In the genomic region with DNA sequence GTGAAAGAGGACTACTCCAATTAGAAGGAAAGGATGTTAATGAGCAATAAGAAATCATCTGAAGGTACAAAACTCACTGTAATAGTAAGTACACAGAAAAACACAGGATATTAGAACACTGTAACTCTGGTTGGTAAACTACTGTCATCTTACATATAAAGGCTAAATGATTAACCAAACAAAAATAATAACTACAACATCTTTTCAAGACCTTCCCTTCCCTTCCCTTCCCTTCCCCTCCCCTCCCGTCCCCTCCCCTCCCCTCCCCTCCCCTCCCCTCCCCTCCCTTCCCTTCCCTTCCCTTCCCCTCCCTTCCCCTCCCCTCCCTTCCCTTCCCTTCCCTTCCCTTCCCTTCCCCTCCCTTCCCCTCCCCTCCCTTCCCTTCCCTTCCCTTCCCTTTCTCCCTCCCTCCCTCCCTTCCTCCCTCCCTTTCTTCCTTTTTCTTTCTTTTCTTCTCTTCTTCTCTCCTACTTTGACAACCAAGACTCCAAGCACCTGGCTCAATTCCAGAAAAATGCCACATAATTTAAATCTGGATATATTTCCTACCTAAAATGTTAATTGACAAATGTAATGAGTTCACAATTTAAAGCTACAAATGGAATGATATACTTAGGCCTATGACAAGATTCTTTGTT, we compare ENCODE assay signal across 12 cellular contexts. TPM values are rescaled to one million over a fixed set of nuclear protein-coding genes. Genes with fewer than 3 reads are reported as not detected.
"Had no signal": no experiment of that assay in that cellular context is flagged by ENCODE, and none has a peak within 500 bp of the region (broad histone marks: within the 10 kb centered on the region; RNA-seq: fewer than 3 reads in every experiment).

No MANE protein-coding gene starts in this region.

RNA-seq across cellular contexts. Expression of a gene that starts 38.7 kb away (rescaled TPM):
- total RNA-seq: activated B cell treated with CpG ODN at 0.5 μM for 24 hours; activated CD4-positive, alpha-beta memory T cell treated with anti-CD3 and anti-CD28 coated beads for 36 hours; activated CD4-positive, alpha-beta memory T cell treated with anti-CD3 and anti-CD28 coated beads, Interleukin-2, amount 10 ng/mL, durations not matched to agents 7 days and 5 days; activated CD4-positive, alpha-beta T cell treated with anti-CD3 and anti-CD28 coated beads for 36 hours; activated CD4-positive, alpha-beta T cell treated with anti-CD3 and anti-CD28 coated beads, Interleukin-2, amount 10 ng/mL, durations not matched to agents 24 days and 14 days; activated CD4-positive, alpha-beta T cell treated with anti-CD3 and anti-CD28 coated beads, Interleukin-2, amount 10 ng/mL, durations not matched to agents 7 days and 5 days; activated CD8-positive, alpha-beta memory T cell treated with anti-CD3 and anti-CD28 coated beads for 36 hours; activated CD8-positive, alpha-beta memory T cell treated with anti-CD3 and anti-CD28 coated beads, Interleukin-2, amount 10 ng/mL, durations not matched to agents 7 days and 5 days; activated CD8-positive, alpha-beta T cell treated with anti-CD3 and anti-CD28 coated beads for 36 hours; activated CD8-positive, alpha-beta T cell treated with anti-CD3 and anti-CD28 coated beads, Interleukin-2, amount 10 ng/mL, durations not matched to agents 7 days and 5 days; T-helper 17 cell; T-helper 2 cell treated with Interferon-gamma antibody and Interleukin-4, amounts not matched to agents 100 ng/mL and 5 ng/mL, for 36 hours had no signal
